Comparison of ENCODE assay signal across 8 cellular contexts in the genomic region with DNA sequence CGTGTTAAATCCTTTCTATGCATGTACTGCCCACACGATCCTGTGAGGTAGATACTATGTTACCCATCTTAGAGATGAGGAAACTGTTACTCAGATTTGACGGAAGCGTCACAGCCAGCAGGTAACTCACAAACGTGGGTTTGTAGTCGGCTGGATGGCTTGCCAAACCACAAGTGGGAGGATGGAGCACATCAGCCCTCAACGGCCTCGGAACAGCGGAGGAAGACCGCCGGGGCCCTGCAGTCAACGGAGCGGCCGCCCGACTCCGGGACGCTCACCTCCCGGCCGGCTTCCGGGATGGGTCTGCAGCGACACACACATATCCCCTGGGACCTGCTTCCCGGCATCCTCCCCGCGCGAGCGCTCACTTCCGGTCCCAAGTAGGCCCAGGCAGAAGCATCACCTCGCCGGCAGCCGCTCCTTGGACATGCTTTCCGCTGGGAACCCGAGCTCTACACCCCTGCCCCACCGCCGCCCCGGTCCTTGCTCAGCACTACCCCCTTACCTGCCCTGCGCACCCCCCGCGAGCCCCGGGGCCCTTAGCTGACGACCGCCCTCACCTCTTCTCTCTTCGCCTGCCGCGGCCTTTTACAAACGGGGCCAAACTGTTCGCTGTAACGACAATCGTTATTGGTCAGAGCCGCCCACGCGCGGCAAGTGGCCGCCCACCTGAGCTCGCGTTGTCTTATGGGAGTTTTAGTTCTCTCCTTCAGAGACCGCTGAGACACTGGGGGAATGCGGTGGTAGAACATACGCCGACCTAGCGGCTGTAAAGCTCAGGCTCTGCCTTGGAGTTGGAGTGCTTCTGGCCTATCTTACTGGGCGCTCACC. TPM values are rescaled to one million over a fixed set of nuclear protein-coding genes. Genes with fewer than 3 reads are reported as not detected.
DNase-seq lines count a peak whose midpoint lies in the region; ATAC-seq, FAIRE-seq and TF ChIP-seq lines count a peak whose summit lies in the region.

Gene C2orf42 (minus strand): TSS at position 607 of the 831 bp plus-strand sequence. CDS start 9,034 bp downstream, outside the sequence.

- WGBS in adrenal gland, 4 donors: 0 to 2% (median 1%) methylated on average over 14 to 61 of the region's 61 CpGs
- WGBS in heart left ventricle, 4 donors: 0% methylated on average over 35 to 61 of the region's 61 CpGs
- WGBS in upper lobe of left lung, 2 donors: 0 to 1% methylated on average over 52 to 60 of the region's 61 CpGs

- FAIRE-seq in GM12892 (lab: Jason Lieb, UNC): peak; percentile 94

- no peaks in the 10 kb centered on the region for H3K9me3 ChIP-seq in adrenal gland (replicated peaks in 1 of 3)
- H3K9me3 ChIP-seq in heart left ventricle: no peaks in the 10 kb centered on the region
- H3K9me3 ChIP-seq in upper lobe of left lung: no peaks in the 10 kb centered on the region

- peak within 1 kb of the TSS; percentile 94 to 95 (median 95) for H3K27ac ChIP-seq in adrenal gland
- peak within 1 kb of the TSS; percentile 87 to 98 (median 94) for H3K27ac ChIP-seq in heart left ventricle
- H3K27ac ChIP-seq in upper lobe of left lung: peak within 1 kb of the TSS; percentile 95 to 96 (median 96)

- peak; percentile 90 for DNase-seq in GM12892 (ENCODE audit: insufficient read length)
- peak; percentile 97 for DNase-seq in NCI-H146 (lab: John Stamatoyannopoulos, UW)
- peak; percentile 83 to 97 (median 91) for DNase-seq in T-helper 1 cell
- peak; percentile 95 to 99 (median 97) for DNase-seq in adrenal gland
- DNase-seq in heart left ventricle: peak; percentile 96 to 97 (median 97)
- peak; percentile 92 to 99 (median 95) for DNase-seq in posterior cingulate gyrus
- DNase-seq in upper lobe of left lung: peak; percentile 96 to 97

- H3K36me3 ChIP-seq in adrenal gland (replicated peaks in 1 of 2) (no peaks in the 10 kb centered on the region), heart left ventricle (no peaks in the 10 kb centered on the region), upper lobe of left lung (no peaks in the 10 kb centered on the region)

- intact Hi-C loops in adrenal gland (cut with DNase I): no loop called here
- intact Hi-C loops in heart left ventricle (cut with DNase I): loop anchor here in 2 of 10 donors (1.0 to 2.0 kb wide), 4 partner anchors 48 to 276 kb away; partner anchors contain the start of genes PCBP1 (in 2 of the 2), MXD1 (in 1 of the 2) and TIA1 (in 1 of the 2)
- intact Hi-C loops in posterior cingulate gyrus (cut with DNase I): loop anchor here (1.0 to 2.0 kb wide), 2 partner anchors 58 to 102 kb away; partner anchors contain the start of genes SNRPG and TIA1

- H3K4me3 ChIP-seq in adrenal gland (peak within 1 kb of the TSS; percentile 18 to 84 (median 48)), heart left ventricle (peak within 1 kb of the TSS; percentile 48 to 99 (median 80)), upper lobe of left lung (peak within 1 kb of the TSS; percentile 60 to 73 (median 68))

- peak; percentile 82 for ATAC-seq in HG02852 (IDR thresholded peaks at IDR 0.05; ENCODE audit: unreplicated experiment)
- peak; percentile 96 to 98 (median 98) for ATAC-seq in heart left ventricle
- peak; percentile 99 for ATAC-seq in upper lobe of left lung (ENCODE audit: low FRiP score in 2 of 2)

- H3K4me1 ChIP-seq in adrenal gland (replicated peaks in 1 of 2): peaks cover 0 to 10% of the 10 kb centered on the region in 2 donors
- peaks cover 0 to 13% (median 4%) of the 10 kb centered on the region in 12 donors for H3K4me1 ChIP-seq in heart left ventricle
- peaks cover 5 to 12% (median 7%) of the 10 kb centered on the region in 4 donors for H3K4me1 ChIP-seq in upper lobe of left lung

- peak in 1 of 4 donors; percentile 34 for TF ChIP-seq EP300 in upper lobe of left lung (IDR thresholded peaks at IDR 0.05)

- TF ChIP-seq POLR2A in GM12892 (IDR thresholded peaks at IDR 0.05; ENCODE audit: low read depth, low read length) (peak; percentile 97), adrenal gland (IDR thresholded peaks at IDR 0.05) (peak; percentile 97), heart left ventricle (IDR thresholded peaks at IDR 0.05) (peak in 1 of 2 donors; percentile 90), upper lobe of left lung (IDR thresholded peaks at IDR 0.05) (peak; percentile 81 to 99 (median 97))

- H3K27me3 ChIP-seq in adrenal gland: no peaks in the 10 kb centered on the region
- no peaks in the 10 kb centered on the region for H3K27me3 ChIP-seq in heart left ventricle
- H3K27me3 ChIP-seq in upper lobe of left lung: no peaks in the 10 kb centered on the region

- TF ChIP-seq CTCF in adrenal gland (IDR thresholded peaks at IDR 0.05) (peak in 3 of 6 experiments; percentile 4 to 23 (median 18)), heart left ventricle (IDR thresholded peaks at IDR 0.05) (peak in 2 of 12 donors; percentile 19 to 33), upper lobe of left lung (IDR thresholded peaks at IDR 0.05) (peak in 1 of 6 experiments; percentile 39)

RNA-seq across cellular contexts. Expression of gene C2orf42, which starts in this region (rescaled TPM):
- polyA plus RNA-seq in GM12892 (2012; ENCODE audit: missing spikeins): 7.4 TPM
- total RNA-seq in adrenal gland (10 to 100 TPM; 15.6 to 33.7 (median 20.6) TPM), heart left ventricle (10 to 100 TPM in 5 of 9 donors, 1 to 10 TPM in 4; 6.2 to 14.9 (median 10.9) TPM), upper lobe of left lung (10 to 100 TPM in 4 of 6 donors, 1 to 10 TPM in 2; 7.8 to 15.0 (median 12.4) TPM)
- polyA plus RNA-seq in adrenal gland (10 to 100 TPM in 2 of 3 donors, 1 to 10 TPM in 1; 8.0 to 13.7 (median 13.5) TPM), heart left ventricle (1 to 10 TPM; 3.5 to 6.5 TPM)

Comparison
In these comparisons a context has a peak if more than half of its experiments do, and no peak if none do; other contexts are left out.
1. Peak in every context shown above with its lines: DNase-seq, ATAC-seq, H3K4me3 ChIP-seq and H3K27ac ChIP-seq.